23 cellular contexts compared by ENCODE assay signal in the genomic region with DNA sequence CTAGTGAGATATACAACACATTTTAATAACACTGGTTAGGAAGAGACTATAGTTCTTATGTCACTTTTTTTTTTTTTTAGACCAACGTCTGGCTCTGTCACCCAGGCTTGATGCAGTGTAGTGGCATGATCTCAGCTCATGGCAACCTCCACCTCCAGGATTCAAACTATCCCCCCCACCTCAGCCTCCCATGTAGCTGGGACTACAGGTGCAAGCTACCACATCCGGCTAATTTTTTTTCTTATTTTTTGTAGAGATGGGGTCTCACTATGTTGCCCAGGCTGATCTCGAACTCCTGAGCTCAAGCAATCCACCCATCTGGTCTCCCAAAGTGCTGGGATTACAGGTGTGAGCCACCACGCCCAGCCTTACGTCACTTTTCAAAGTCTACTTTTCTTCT.
DNase-seq lines count a peak whose midpoint lies in the region; ATAC-seq and FAIRE-seq lines count a peak whose summit lies in the region.
"Had no signal": no experiment of that assay in that cellular context is flagged by ENCODE, and none has a peak within 500 bp of the region (broad histone marks: within the 10 kb centered on the region; RNA-seq: fewer than 3 reads in every experiment).

No MANE protein-coding gene starts in this region.

- H3K4me1 Mint-ChIP-seq in T-helper 2 cell treated with Interferon-gamma antibody and Interleukin-4, amounts not matched to agents 5 μg/mL and 100 μg/mL, for 36 hours (ENCODE audit: low read depth) = peaks cover 60% of the 10 kb centered on the region
- peaks cover 92% of the 10 kb centered on the region for H3K4me1 Mint-ChIP-seq in activated naive CD4-positive, alpha-beta T cell treated with anti-CD3 and anti-CD28 coated beads for 36 hours (ENCODE audit: low read depth)
- H3K4me1 Mint-ChIP-seq in T-helper 17 cell = peaks cover 44% of the 10 kb centered on the region
- peaks cover 47 to 98% (median 95%) of the 10 kb centered on the region in 7 donors for H3K4me1 Mint-ChIP-seq in naive thymus-derived CD4-positive, alpha-beta T cell
- H3K4me1 Mint-ChIP-seq in stimulated activated memory B cell treated with anti-CD40 and anti-IgM and Interleukin-4, amounts not matched to agents 10 μg/mL and 1 μg/mL and 100 μg/mL, for 72 hours = peaks cover 20% of the 10 kb centered on the region

- POLR2A ChIA-PET in naive thymus-derived CD4-positive, alpha-beta T cell (lab: Charles Lee) = interaction anchor here (1.2 to 6.5 kb wide), 11 partner anchors 9 to 99 kb away, joined by 3 to 56 read pairs (median 5); no protein-coding TSS in a partner anchor

- peak overlapping the region; percentile 56 for H3K27ac Mint-ChIP-seq in T-helper 2 cell treated with Interferon-gamma antibody and Interleukin-4, amounts not matched to agents 5 μg/mL and 100 μg/mL, for 36 hours
- peak overlapping the region; percentile 83 for H3K27ac Mint-ChIP-seq in activated naive CD4-positive, alpha-beta T cell treated with anti-CD3 and anti-CD28 coated beads for 36 hours
- H3K27ac Mint-ChIP-seq in T-helper 17 cell = peak overlapping the region; percentile 88
- H3K27ac Mint-ChIP-seq in naive thymus-derived CD4-positive, alpha-beta T cell = peak overlapping the region in 8 of 9 donors; percentile 87 to 100 (median 98)
- no peak overlapping the region for H3K27ac Mint-ChIP-seq in stimulated activated memory B cell treated with anti-CD40 and anti-IgM and Interleukin-4, amounts not matched to agents 10 μg/mL and 1 μg/mL and 100 μg/mL, for 72 hours
- H3K27ac Mint-ChIP-seq: B cell, HFFc6 had no signal

- H3K4me3 Mint-ChIP-seq in T-helper 2 cell treated with Interferon-gamma antibody and Interleukin-4, amounts not matched to agents 5 μg/mL and 100 μg/mL, for 36 hours = no peak overlapping the region
- H3K4me3 Mint-ChIP-seq in activated naive CD4-positive, alpha-beta T cell treated with anti-CD3 and anti-CD28 coated beads for 36 hours = peak overlapping the region; percentile 26
- H3K4me3 Mint-ChIP-seq in T-helper 17 cell = peak overlapping the region; percentile 36
- peak overlapping the region in 9 of 10 donors; percentile 45 to 98 (median 71) for H3K4me3 Mint-ChIP-seq in naive thymus-derived CD4-positive, alpha-beta T cell
- no peak overlapping the region for H3K4me3 Mint-ChIP-seq in stimulated activated memory B cell treated with anti-CD40 and anti-IgM and Interleukin-4, amounts not matched to agents 10 μg/mL and 1 μg/mL and 100 μg/mL, for 72 hours
- H3K4me3 Mint-ChIP-seq: B cell; CD8-positive, alpha-beta memory T cell; HFFc6 had no signal

- peaks cover 36 to 93% of the 10 kb centered on the region in 2 donors for H3K4me1 ChIP-seq in naive thymus-derived CD4-positive, alpha-beta T cell (ENCODE audit: control insufficient read depth in 2 of 2, insufficient read depth in 2 of 2, low read length in 2 of 2)

- no peak for ATAC-seq in T-helper 17 cell
- no peak for ATAC-seq in naive thymus-derived CD4-positive, alpha-beta T cell
- no peak for ATAC-seq in stimulated activated memory B cell treated with anti-CD40 and anti-IgM and Interleukin-4, amounts not matched to agents 10 μg/mL and 1 μg/mL and 100 μg/mL, for 72 hours
- ATAC-seq: Panc1 had no signal

- CTCF ChIA-PET in activated naive CD4-positive, alpha-beta T cell treated with anti-CD3 and anti-CD28 coated beads for 36 hours (lab: Charles Lee) = interaction anchor here (0.7 kb wide), 1 partner anchor 29 kb away, joined by 3 read pairs; no protein-coding TSS in a partner anchor
- CTCF ChIA-PET in naive thymus-derived CD4-positive, alpha-beta T cell (lab: Charles Lee) = interaction anchor here (0.6 to 1.9 kb wide), 2 partner anchors 22 to 176 kb away, joined by 4 to 6 read pairs; no protein-coding TSS in a partner anchor

- H3K27me3 Mint-ChIP-seq in T-helper 2 cell treated with Interferon-gamma antibody and Interleukin-4, amounts not matched to agents 5 μg/mL and 100 μg/mL, for 36 hours (ENCODE audit: low read depth) = no peaks in the 10 kb centered on the region
- H3K27me3 Mint-ChIP-seq in activated naive CD4-positive, alpha-beta T cell treated with anti-CD3 and anti-CD28 coated beads for 36 hours (ENCODE audit: low read depth) = no peaks in the 10 kb centered on the region
- H3K27me3 Mint-ChIP-seq in T-helper 17 cell = no peaks in the 10 kb centered on the region
- H3K27me3 Mint-ChIP-seq in naive thymus-derived CD4-positive, alpha-beta T cell = no peaks in the 10 kb centered on the region
- no peaks in the 10 kb centered on the region for H3K27me3 Mint-ChIP-seq in stimulated activated memory B cell treated with anti-CD40 and anti-IgM and Interleukin-4, amounts not matched to agents 10 μg/mL and 1 μg/mL and 100 μg/mL, for 72 hours
- H3K27me3 Mint-ChIP-seq: B cell had no signal

- H3K9me3 Mint-ChIP-seq in T-helper 2 cell treated with Interferon-gamma antibody and Interleukin-4, amounts not matched to agents 5 μg/mL and 100 μg/mL, for 36 hours = no peaks in the 10 kb centered on the region
- no peaks in the 10 kb centered on the region for H3K9me3 Mint-ChIP-seq in activated naive CD4-positive, alpha-beta T cell treated with anti-CD3 and anti-CD28 coated beads for 36 hours
- H3K9me3 Mint-ChIP-seq in naive thymus-derived CD4-positive, alpha-beta T cell = peaks cover 0 to 3% (median 0%) of the 10 kb centered on the region in 11 donors
- no peaks in the 10 kb centered on the region for H3K9me3 Mint-ChIP-seq in stimulated activated memory B cell treated with anti-CD40 and anti-IgM and Interleukin-4, amounts not matched to agents 10 μg/mL and 1 μg/mL and 100 μg/mL, for 72 hours
- H3K9me3 Mint-ChIP-seq: CD8-positive, alpha-beta memory T cell; HFFc6 had no signal

- H3K27me3 ChIP-seq in naive thymus-derived CD4-positive, alpha-beta T cell (ENCODE audit: control insufficient read depth in 2 of 2, insufficient read depth in 2 of 2, low read length in 2 of 2) = no peaks in the 10 kb centered on the region

- H3K36me3 Mint-ChIP-seq in T-helper 2 cell treated with Interferon-gamma antibody and Interleukin-4, amounts not matched to agents 5 μg/mL and 100 μg/mL, for 36 hours (ENCODE audit: low read depth) = peaks cover 16% of the 10 kb centered on the region
- H3K36me3 Mint-ChIP-seq in activated naive CD4-positive, alpha-beta T cell treated with anti-CD3 and anti-CD28 coated beads for 36 hours (ENCODE audit: low read depth) = no peaks in the 10 kb centered on the region
- peaks cover 6% of the 10 kb centered on the region for H3K36me3 Mint-ChIP-seq in T-helper 17 cell (ENCODE audit: low read depth)
- peaks cover 6 to 24% (median 17%) of the 10 kb centered on the region in 5 donors for H3K36me3 Mint-ChIP-seq in naive thymus-derived CD4-positive, alpha-beta T cell
- H3K36me3 Mint-ChIP-seq in stimulated activated memory B cell treated with anti-CD40 and anti-IgM and Interleukin-4, amounts not matched to agents 10 μg/mL and 1 μg/mL and 100 μg/mL, for 72 hours = no peaks in the 10 kb centered on the region

- H3K27ac ChIP-seq in naive thymus-derived CD4-positive, alpha-beta T cell (ENCODE audit: low read depth, low read length) = peak overlapping the region; percentile 89
- H3K27ac ChIP-seq: 22Rv1 had no signal

- no peak for FAIRE-seq in HTR-8/SVneo (lab: Jason Lieb, UNC)
- FAIRE-seq: D721Med, H54 had no signal

- H3K4me3 ChIP-seq in naive thymus-derived CD4-positive, alpha-beta T cell (ENCODE audit: low read length) = no peak overlapping the region

- intact Hi-C loops in activated naive CD4-positive, alpha-beta T cell treated with anti-CD3 and anti-CD28 coated beads for 36 hours (cut with micrococcal nuclease) = no loop called here
- intact Hi-C loops in naive thymus-derived CD4-positive, alpha-beta T cell (cut with micrococcal nuclease) = no loop called here

- no peak for DNase-seq in T-helper 2 cell treated with Interferon-gamma antibody and Interleukin-4, amounts not matched to agents 5 μg/mL and 100 μg/mL, for 36 hours (ENCODE audit: low spot score)
- DNase-seq in T-helper 2 cell = no peak
- DNase-seq in activated naive CD4-positive, alpha-beta T cell treated with anti-CD3 and anti-CD28 coated beads for 36 hours = peak; percentile 35
- no peak for DNase-seq in activated naive CD4-positive, alpha-beta T cell treated with anti-CD3 and anti-CD28 coated beads, Interleukin-2, amount 50 U/mL, for 16 hours
- no peak for DNase-seq in T-helper 17 cell
- DNase-seq in naive thymus-derived CD4-positive, alpha-beta T cell = peak in 2 of 9 donors; percentile 21 to 65
- DNase-seq in HTR-8/SVneo (ENCODE audit: insufficient read length, low spot score) = no peak
- DNase-seq: CD8-positive, alpha-beta memory T cell; DMS79; HFFc6; Karpas-422; MM.1S; NCI-H1105; NCI-H1694; NCI-H2107; NCI-H2227 treated with DMSO at 0.1 percent for 48 hours; NCI-H524 had no signal

- no peaks in the 10 kb centered on the region for H3K36me3 ChIP-seq in naive thymus-derived CD4-positive, alpha-beta T cell (ENCODE audit: control insufficient read depth in 2 of 3, insufficient read depth in 3 of 3, low read length in 3 of 3)

- H3K9me3 ChIP-seq in T-helper 17 cell (ENCODE audit: control insufficient read depth, low read length, poor library complexity, severe bottlenecking) = no peaks in the 10 kb centered on the region
- no peaks in the 10 kb centered on the region for H3K9me3 ChIP-seq in naive thymus-derived CD4-positive, alpha-beta T cell (ENCODE audit: control insufficient read depth in 2 of 3, low read length in 3 of 3)

Comparison
In these comparisons a context has a peak if more than half of its experiments do, and no peak if none do; other contexts are left out.
1. H3K4me3 Mint-ChIP-seq: peak in activated naive CD4-positive, alpha-beta T cell treated with anti-CD3 and anti-CD28 coated beads for 36 hours (single experiment), T-helper 17 cell (single experiment) and naive thymus-derived CD4-positive, alpha-beta T cell (9 of 10); none in T-helper 2 cell treated with Interferon-gamma antibody and Interleukin-4, amounts not matched to agents 5 μg/mL and 100 μg/mL, for 36 hours (single experiment) and stimulated activated memory B cell treated with anti-CD40 and anti-IgM and Interleukin-4, amounts not matched to agents 10 μg/mL and 1 μg/mL and 100 μg/mL, for 72 hours (single experiment).